ENCODE assay signal across 17 cellular contexts in genomic region chr3:112365636-112366035, GRCh38. TPM values are rescaled to one million over a fixed set of nuclear protein-coding genes. Genes with fewer than 3 reads are reported as not detected.
DNase-seq lines count a peak whose midpoint lies in the region; ATAC-seq and TF ChIP-seq lines count a peak whose summit lies in the region.
"Had no signal": no experiment of that assay in that cellular context is flagged by ENCODE, and none has a peak within 500 bp of the region (broad histone marks: within the 10 kb centered on the region; RNA-seq: fewer than 3 reads in every experiment).

No MANE protein-coding gene starts in this region.

- H3K27me3 Mint-ChIP-seq in activated CD4-positive, alpha-beta memory T cell treated with anti-CD3 and anti-CD28 coated beads, Interleukin-2, amount 10 ng/mL, durations not matched to agents 7 days and 5 days, result no peaks in the 10 kb centered on the region
- H3K27me3 Mint-ChIP-seq in activated CD4-positive, alpha-beta memory T cell treated with anti-CD3 and anti-CD28 coated beads for 36 hours, result no peaks in the 10 kb centered on the region
- no peaks in the 10 kb centered on the region for H3K27me3 Mint-ChIP-seq in activated T-helper 17 cell treated with anti-CD3 and anti-CD28 coated beads, Interleukin-2, amount 50 U/mL, for 72 hours
- H3K27me3 Mint-ChIP-seq in stimulated activated naive B cell treated with anti-CD40 and anti-IgM and Interleukin-4, amounts not matched to agents 10 μg/mL and 1 μg/mL and 100 μg/mL, for 72 hours, result no peaks in the 10 kb centered on the region
- H3K27me3 Mint-ChIP-seq: activated CD4-positive, alpha-beta T cell treated with anti-CD3 and anti-CD28 coated beads for 36 hours; CD8-positive, alpha-beta memory T cell had no signal

- no peaks in the 10 kb centered on the region for H3K4me1 ChIP-seq in hepatocyte (ENCODE audit: insufficient read depth)
- H3K4me1 ChIP-seq: Peyer's patch had no signal

- no peak overlapping the region for H2AFZ ChIP-seq in hepatocyte

- no peaks in the 10 kb centered on the region for H3K9me2 ChIP-seq in hepatocyte (replicated peaks; ENCODE audit: insufficient read depth)

- no peak overlapping the region for H3K4me3 ChIP-seq in hepatocyte
- H3K4me3 ChIP-seq: Peyer's patch, stomach had no signal

- no peaks in the 10 kb centered on the region for H3K9me3 ChIP-seq in hepatocyte (ENCODE audit: low read depth)
- H3K9me3 ChIP-seq: neutrophil, Peyer's patch, stomach had no signal

- no peak for ATAC-seq in activated T-helper 17 cell treated with anti-CD3 and anti-CD28 coated beads, Interleukin-2, amount 50 U/mL, for 72 hours (replicated peaks)
- no peak for ATAC-seq in stimulated activated naive B cell treated with anti-CD40 and anti-IgM and Interleukin-4, amounts not matched to agents 10 μg/mL and 1 μg/mL and 100 μg/mL, for 72 hours (replicated peaks)
- ATAC-seq in HG03354 (IDR thresholded peaks at IDR 0.05; ENCODE audit: poor library complexity, severe bottlenecking, unreplicated experiment), result no peak
- ATAC-seq in GM18519 (IDR thresholded peaks at IDR 0.05; ENCODE audit: low FRiP score, unreplicated experiment), result no peak

- H3K27me3 ChIP-seq in hepatocyte, result no peaks in the 10 kb centered on the region
- H3K27me3 ChIP-seq: neutrophil, Peyer's patch, stomach had no signal

- DNase-seq in activated CD4-positive, alpha-beta memory T cell treated with anti-CD3 and anti-CD28 coated beads, Interleukin-2, amount 10 ng/mL, durations not matched to agents 7 days and 5 days, result no peak
- DNase-seq in activated CD4-positive, alpha-beta memory T cell treated with anti-CD3 and anti-CD28 coated beads for 36 hours, result no peak
- DNase-seq in hepatocyte (ENCODE audit: low spot score) (no peak), G401 (ENCODE audit: low spot score) (no peak)
- DNase-seq in stimulated activated naive B cell treated with anti-CD40 and anti-IgM and Interleukin-4, amounts not matched to agents 10 μg/mL and 1 μg/mL and 100 μg/mL, for 72 hours, result no peak
- DNase-seq: activated CD4-positive, alpha-beta T cell treated with anti-CD3 and anti-CD28 coated beads for 36 hours; activated effector memory CD4-positive, alpha-beta T cell treated with Interleukin-2 at 50 U/mL for 16 hours; CD8-positive, alpha-beta memory T cell; head of caudate nucleus; NCI-H187; NCI-H69; Peyer's patch; stomach had no signal

- H3K9me3 Mint-ChIP-seq in activated CD4-positive, alpha-beta memory T cell treated with anti-CD3 and anti-CD28 coated beads, Interleukin-2, amount 10 ng/mL, durations not matched to agents 7 days and 5 days, result no peaks in the 10 kb centered on the region
- H3K9me3 Mint-ChIP-seq in activated CD4-positive, alpha-beta memory T cell treated with anti-CD3 and anti-CD28 coated beads for 36 hours, result no peaks in the 10 kb centered on the region
- H3K9me3 Mint-ChIP-seq in activated T-helper 17 cell treated with anti-CD3 and anti-CD28 coated beads, Interleukin-2, amount 50 U/mL, for 72 hours, result no peaks in the 10 kb centered on the region
- H3K9me3 Mint-ChIP-seq in stimulated activated naive B cell treated with anti-CD40 and anti-IgM and Interleukin-4, amounts not matched to agents 10 μg/mL and 1 μg/mL and 100 μg/mL, for 72 hours, result no peaks in the 10 kb centered on the region
- H3K9me3 Mint-ChIP-seq: CD8-positive, alpha-beta memory T cell had no signal

- peaks cover 27% of the 10 kb centered on the region for H3K36me3 Mint-ChIP-seq in activated CD4-positive, alpha-beta memory T cell treated with anti-CD3 and anti-CD28 coated beads, Interleukin-2, amount 10 ng/mL, durations not matched to agents 7 days and 5 days (ENCODE audit: low read depth)
- H3K36me3 Mint-ChIP-seq in activated CD4-positive, alpha-beta memory T cell treated with anti-CD3 and anti-CD28 coated beads for 36 hours, result peaks cover 26% of the 10 kb centered on the region
- H3K36me3 Mint-ChIP-seq in activated T-helper 17 cell treated with anti-CD3 and anti-CD28 coated beads, Interleukin-2, amount 50 U/mL, for 72 hours (ENCODE audit: low read depth), result peaks cover 48% of the 10 kb centered on the region
- H3K36me3 Mint-ChIP-seq in stimulated activated naive B cell treated with anti-CD40 and anti-IgM and Interleukin-4, amounts not matched to agents 10 μg/mL and 1 μg/mL and 100 μg/mL, for 72 hours, result peaks cover 25 to 54% of the 10 kb centered on the region in 2 donors

- H3K4me1 Mint-ChIP-seq in activated CD4-positive, alpha-beta memory T cell treated with anti-CD3 and anti-CD28 coated beads, Interleukin-2, amount 10 ng/mL, durations not matched to agents 7 days and 5 days, result peaks cover 22% of the 10 kb centered on the region
- peaks cover 36% of the 10 kb centered on the region for H3K4me1 Mint-ChIP-seq in activated CD4-positive, alpha-beta memory T cell treated with anti-CD3 and anti-CD28 coated beads for 36 hours (ENCODE audit: low read depth)
- peaks cover 20% of the 10 kb centered on the region for H3K4me1 Mint-ChIP-seq in activated T-helper 17 cell treated with anti-CD3 and anti-CD28 coated beads, Interleukin-2, amount 50 U/mL, for 72 hours
- H3K4me1 Mint-ChIP-seq in stimulated activated naive B cell treated with anti-CD40 and anti-IgM and Interleukin-4, amounts not matched to agents 10 μg/mL and 1 μg/mL and 100 μg/mL, for 72 hours, result peaks cover 24 to 29% of the 10 kb centered on the region in 2 donors

- WGBS in hepatocyte (ENCODE audit: low lambda C conversion rate, missing lambda C conversion rate), result 57% methylated on average over 3 of the region's 3 CpGs

- H3K4me2 ChIP-seq in hepatocyte, result no peak overlapping the region

- intact Hi-C loops in activated CD4-positive, alpha-beta memory T cell treated with anti-CD3 and anti-CD28 coated beads for 36 hours (cut with micrococcal nuclease), result no loop called here

- H3K36me3 ChIP-seq in hepatocyte (replicated peaks; ENCODE audit: insufficient read depth, low read depth), result no peaks in the 10 kb centered on the region
- H3K36me3 ChIP-seq: neutrophil, Peyer's patch, stomach had no signal

- H3K27ac Mint-ChIP-seq in activated CD4-positive, alpha-beta memory T cell treated with anti-CD3 and anti-CD28 coated beads, Interleukin-2, amount 10 ng/mL, durations not matched to agents 7 days and 5 days, result peak overlapping the region; percentile 0
- no peak overlapping the region for H3K27ac Mint-ChIP-seq in activated CD4-positive, alpha-beta memory T cell treated with anti-CD3 and anti-CD28 coated beads for 36 hours
- peak overlapping the region; percentile 0 for H3K27ac Mint-ChIP-seq in activated T-helper 17 cell treated with anti-CD3 and anti-CD28 coated beads, Interleukin-2, amount 50 U/mL, for 72 hours
- H3K27ac Mint-ChIP-seq in stimulated activated naive B cell treated with anti-CD40 and anti-IgM and Interleukin-4, amounts not matched to agents 10 μg/mL and 1 μg/mL and 100 μg/mL, for 72 hours, result peak overlapping the region; percentile 25

- POLR2A ChIA-PET in activated CD4-positive, alpha-beta memory T cell treated with anti-CD3 and anti-CD28 coated beads, Interleukin-2, amount 10 ng/mL, durations not matched to agents 7 days and 5 days (lab: Charles Lee), result interaction anchor here (1.2 to 1.7 kb wide), 2 partner anchors 11 to 25 kb away, joined by 3 to 4 read pairs; no protein-coding TSS in a partner anchor
- POLR2A ChIA-PET in activated CD4-positive, alpha-beta memory T cell treated with anti-CD3 and anti-CD28 coated beads for 36 hours (lab: Charles Lee), result no interaction called here

- H4K20me1 ChIP-seq in hepatocyte (ENCODE audit: insufficient read depth, poor library complexity, severe bottlenecking), result no peaks in the 10 kb centered on the region

- CTCF ChIA-PET in activated CD4-positive, alpha-beta memory T cell treated with anti-CD3 and anti-CD28 coated beads, Interleukin-2, amount 10 ng/mL, durations not matched to agents 7 days and 5 days (lab: Charles Lee), result no interaction called here
- CTCF ChIA-PET in activated CD4-positive, alpha-beta memory T cell treated with anti-CD3 and anti-CD28 coated beads for 36 hours (lab: Charles Lee), result interaction anchor here (0.7 kb wide), 1 partner anchor 228 kb away, joined by 3 read pairs; no protein-coding TSS in a partner anchor

- TF ChIP-seq CTCF in hepatocyte (IDR thresholded peaks at IDR 0.05; ENCODE audit: poor library complexity), result no peak

- peak overlapping the region; percentile 10 for H3K27ac ChIP-seq in hepatocyte
- H3K27ac ChIP-seq: neutrophil, Peyer's patch, stomach had no signal

- no peak overlapping the region for H3K4me3 Mint-ChIP-seq in activated CD4-positive, alpha-beta memory T cell treated with anti-CD3 and anti-CD28 coated beads, Interleukin-2, amount 10 ng/mL, durations not matched to agents 7 days and 5 days
- no peak overlapping the region for H3K4me3 Mint-ChIP-seq in activated CD4-positive, alpha-beta memory T cell treated with anti-CD3 and anti-CD28 coated beads for 36 hours
- peak overlapping the region; percentile 38 for H3K4me3 Mint-ChIP-seq in activated T-helper 17 cell treated with anti-CD3 and anti-CD28 coated beads, Interleukin-2, amount 50 U/mL, for 72 hours
- H3K4me3 Mint-ChIP-seq in stimulated activated naive B cell treated with anti-CD40 and anti-IgM and Interleukin-4, amounts not matched to agents 10 μg/mL and 1 μg/mL and 100 μg/mL, for 72 hours, result no peak overlapping the region
- H3K4me3 Mint-ChIP-seq: activated CD4-positive, alpha-beta T cell treated with anti-CD3 and anti-CD28 coated beads for 36 hours; CD8-positive, alpha-beta memory T cell had no signal

- no peaks in the 10 kb centered on the region for H3K79me2 ChIP-seq in hepatocyte

- in situ Hi-C loops in G401 (cut with HindIII; ENCODE audit: low sequenced_read_pairs), result no loop called here

RNA-seq across cellular contexts. Expression of gene CD200, which starts 32.7 kb away (rescaled TPM):
- 1 to 10 TPM; 9.1 to 9.2 TPM for total RNA-seq in activated CD4-positive, alpha-beta memory T cell treated with anti-CD3 and anti-CD28 coated beads, Interleukin-2, amount 10 ng/mL, durations not matched to agents 7 days and 5 days
- 10 to 100 TPM; 34.2 to 34.5 TPM for total RNA-seq in activated CD4-positive, alpha-beta memory T cell treated with anti-CD3 and anti-CD28 coated beads for 36 hours
- 10 to 100 TPM in 1 of 2 donors, 1 to 10 TPM in 1; 5.1 to 26.8 TPM for total RNA-seq in activated T-helper 17 cell treated with anti-CD3 and anti-CD28 coated beads, Interleukin-2, amount 50 U/mL, for 72 hours
- 6.7 and 12.6 TPM in 2 replicates for total RNA-seq in hepatocyte
- 14.2 and 16.8 TPM in 2 replicates for polyA plus RNA-seq in hepatocyte
- not detected in 2 replicates for total RNA-seq in G401 (2014; rRNA removed; shearing (Covaris generic))
